In genomic region chr10:132537713-132538020, GRCh38 we compare ENCODE assay signal across 8 cellular contexts.
A peak's percentile ranks its signal among the peaks of the same experiment; 100 is the strongest.
DNase-seq lines count a peak whose midpoint lies in the region; ATAC-seq and TF ChIP-seq lines count a peak whose summit lies in the region.

INPP5A (plus strand) TSS chr10:132537787; CDS start chr10:132538097, 310 bp downstream.

- H3K4me3 ChIP-seq in astrocyte of the spinal cord (ENCODE audit: low read depth, low read length) = peak within 1 kb of the TSS; percentile 73

- H3K27me3 Mint-ChIP-seq in activated T-cell treated with anti-CD3 and anti-CD28 coated beads, Interleukin-2, amount 50 U/mL, for 24 hours = peaks cover 3% of the 10 kb centered on the region

- H3K27ac Mint-ChIP-seq in activated T-cell treated with anti-CD3 and anti-CD28 coated beads, Interleukin-2, amount 50 U/mL, for 24 hours = peak within 1 kb of the TSS; percentile 86

- H3K4me3 Mint-ChIP-seq in activated T-cell treated with anti-CD3 and anti-CD28 coated beads, Interleukin-2, amount 50 U/mL, for 24 hours = peak within 1 kb of the TSS; percentile 88

- no peaks in the 10 kb centered on the region for H3K9me3 Mint-ChIP-seq in activated T-cell treated with anti-CD3 and anti-CD28 coated beads, Interleukin-2, amount 50 U/mL, for 24 hours

- H3K36me3 Mint-ChIP-seq in activated T-cell treated with anti-CD3 and anti-CD28 coated beads, Interleukin-2, amount 50 U/mL, for 24 hours (ENCODE audit: low read depth) = peaks cover 7% of the 10 kb centered on the region

- peaks cover 57% of the 10 kb centered on the region for H3K4me1 Mint-ChIP-seq in activated T-cell treated with anti-CD3 and anti-CD28 coated beads, Interleukin-2, amount 50 U/mL, for 24 hours (ENCODE audit: low read depth)

- H3K27ac ChIP-seq in layer of hippocampus (ENCODE audit: low read depth, low read length) (peak within 1 kb of the TSS; percentile 81), substantia nigra (ENCODE audit: low read depth, low read length, poor library complexity, severe bottlenecking) (peak within 1 kb of the TSS; percentile 63)

- no peaks in the 10 kb centered on the region for H3K27me3 ChIP-seq in layer of hippocampus (ENCODE audit: control insufficient read depth, insufficient read depth, low read length)

- TF ChIP-seq CTCF in astrocyte of the spinal cord (IDR thresholded peaks at IDR 0.05; ENCODE audit: low read depth, low read length) = no peak

- DNase-seq in activated T-cell treated with anti-CD3 and anti-CD28 coated beads, Interleukin-2, amount 50 U/mL, for 24 hours = no peak
- no peak for DNase-seq in activated T-cell treated with anti-CD3 and anti-CD28 coated beads, Interleukin-2, amount 50 U/mL, for 48 hours
- DNase-seq in astrocyte of the spinal cord (ENCODE audit: low read depth, low spot score) (no peak), substantia nigra (lab: John Stamatoyannopoulos, UW) (no peak), NOMO-1 treated with DMSO at 0.1 percent for 48 hours (lab: John Stamatoyannopoulos, UW; ENCODE audit: unreplicated experiment) (no peak), NCI-H748 (lab: John Stamatoyannopoulos, UW; ENCODE audit: unreplicated experiment) (no peak)

- ATAC-seq in GM21786 (IDR thresholded peaks at IDR 0.05; ENCODE audit: unreplicated experiment) = no peak

- in situ Hi-C loops in astrocyte of the spinal cord (cut with HindIII; ENCODE audit: low sequenced_read_pairs) = no loop called here
